In the genomic region with DNA sequence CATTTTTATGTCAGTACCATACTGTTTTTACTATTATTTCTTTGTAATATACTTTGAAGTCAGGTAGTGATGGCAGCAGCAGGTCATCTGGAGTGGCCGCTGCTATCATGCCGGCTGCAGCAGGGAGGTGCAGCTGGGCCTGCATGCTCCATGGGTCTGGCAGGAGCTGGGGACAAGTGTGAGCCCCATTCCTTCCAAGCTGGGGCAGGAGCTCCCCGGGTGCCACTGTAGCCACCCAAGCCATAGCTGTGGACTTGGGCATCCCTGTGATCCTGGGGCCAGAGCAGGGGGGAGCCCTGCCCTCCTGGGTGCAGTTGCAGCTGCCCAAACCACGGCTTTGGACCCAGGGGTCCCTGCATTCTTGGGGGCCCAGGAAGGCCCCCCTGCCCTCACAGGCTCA, we compare ENCODE assay signal across 1 cellular context.
TF ChIP-seq lines count a peak whose summit lies in the region.

No MANE protein-coding gene starts in this region.

TF ChIP-seq in H1, 55 proteins besides CTCF, POLR2A, EP300 and RAD21:
- TF ChIP-seq TEAD4 (IDR thresholded peaks at IDR 0.05; ENCODE audit: low read depth, low read length) (no peak), SRF (IDR thresholded peaks at IDR 0.05; ENCODE audit: low read depth, low read length) (no peak)
